In genomic region chr22:23525510-23525909, GRCh38 we compare ENCODE assay signal across 26 cellular contexts. TPM values are rescaled to one million over a fixed set of nuclear protein-coding genes. Genes with fewer than 3 reads are reported as not detected.
"Had no signal": no experiment of that assay in that cellular context is flagged by ENCODE, and none has a peak within 500 bp of the region (broad histone marks: within the 10 kb centered on the region; RNA-seq: fewer than 3 reads in every experiment).

No MANE protein-coding gene starts in this region.

- H3K4me1 Mint-ChIP-seq: activated naive CD8-positive, alpha-beta T cell treated with anti-CD3 and anti-CD28 coated beads, Interleukin-2, amount 10 ng/mL, durations not matched to agents 7 days and 5 days; central memory CD8-positive, alpha-beta T cell; stimulated activated effector memory CD8-positive, alpha-beta T cell treated with anti-CD3 and anti-CD28 coated beads, Interleukin-12 subunit alpha, Interleukin-12 subunit beta, amount 100 ng/mL, for 72 hours had no signal

- DNase-seq: activated CD4-positive, alpha-beta T cell treated with anti-CD3 and anti-CD28 coated beads, Interleukin-2, amount 10 ng/mL, durations not matched to agents 24 days and 14 days; activated CD4-positive, CD25-positive, alpha-beta regulatory T cell; activated CD8-positive, alpha-beta T cell treated with anti-CD3 and anti-CD28 coated beads for 36 hours; activated naive CD4-positive, alpha-beta T cell treated with Interleukin-2 at 50 U/mL for 16 hours; activated naive CD8-positive, alpha-beta T cell treated with anti-CD3 and anti-CD28 coated beads, Interleukin-2, amount 10 ng/mL, durations not matched to agents 7 days and 5 days; activated T-cell treated with anti-CD3 and anti-CD28 coated beads, Interleukin-2, amount 50 U/mL, for 24 hours; brain microvascular endothelial cell; effector CD4-positive, alpha-beta T cell; left ventricle myocardium inferior; naive thymus-derived CD8-positive, alpha-beta T cell; right lobe of liver; small intestine; stimulated activated CD4-positive, alpha-beta T cell treated with anti-CD3 and anti-CD28 coated beads, Interleukin-4, amount 100 ng/mL, for 24 hours; stomach; T1000; upper lobe of left lung had no signal

- H3K27ac Mint-ChIP-seq: activated CD4-positive, alpha-beta T cell treated with anti-CD3 and anti-CD28 coated beads, Interleukin-2, amount 10 ng/mL, durations not matched to agents 24 days and 14 days; activated CD8-positive, alpha-beta T cell treated with anti-CD3 and anti-CD28 coated beads for 36 hours; activated naive CD8-positive, alpha-beta T cell treated with anti-CD3 and anti-CD28 coated beads, Interleukin-2, amount 10 ng/mL, durations not matched to agents 7 days and 5 days; activated T-cell treated with anti-CD3 and anti-CD28 coated beads, Interleukin-2, amount 50 U/mL, for 24 hours; activated T-helper 2 cell treated with anti-CD3 and anti-CD28 coated beads, Interferon-gamma antibody, Interleukin-2, Interleukin-4, amounts not matched to agents 10 μg/mL and 5 μg/mL and 100 μg/mL, durations not matched to agents 14 hours and 24 hours and 36 hours; memory B cell; stimulated activated effector memory CD8-positive, alpha-beta T cell treated with anti-CD3 and anti-CD28 coated beads, Interleukin-12 subunit alpha, Interleukin-12 subunit beta, amount 100 ng/mL, for 72 hours had no signal

- H3K4me3 Mint-ChIP-seq: activated CD4-positive, alpha-beta T cell treated with anti-CD3 and anti-CD28 coated beads, Interleukin-2, amount 10 ng/mL, durations not matched to agents 24 days and 14 days; activated CD8-positive, alpha-beta T cell treated with anti-CD3 and anti-CD28 coated beads for 36 hours; activated naive CD8-positive, alpha-beta T cell treated with anti-CD3 and anti-CD28 coated beads, Interleukin-2, amount 10 ng/mL, durations not matched to agents 7 days and 5 days; activated T-cell treated with anti-CD3 and anti-CD28 coated beads, Interleukin-2, amount 50 U/mL, for 24 hours; central memory CD8-positive, alpha-beta T cell; memory B cell; naive thymus-derived CD8-positive, alpha-beta T cell; stimulated activated effector memory CD8-positive, alpha-beta T cell treated with anti-CD3 and anti-CD28 coated beads, Interleukin-12 subunit alpha, Interleukin-12 subunit beta, amount 100 ng/mL, for 72 hours had no signal

- H3K36me3 Mint-ChIP-seq: activated naive CD8-positive, alpha-beta T cell treated with anti-CD3 and anti-CD28 coated beads, Interleukin-2, amount 10 ng/mL, durations not matched to agents 7 days and 5 days; memory B cell; naive thymus-derived CD8-positive, alpha-beta T cell; stimulated activated effector memory CD8-positive, alpha-beta T cell treated with anti-CD3 and anti-CD28 coated beads, Interleukin-12 subunit alpha, Interleukin-12 subunit beta, amount 100 ng/mL, for 72 hours had no signal

- ATAC-seq: activated CD8-positive, alpha-beta T cell treated with anti-CD3 and anti-CD28 coated beads for 36 hours; naive thymus-derived CD8-positive, alpha-beta T cell; right lobe of liver; stimulated activated effector memory CD8-positive, alpha-beta T cell treated with anti-CD3 and anti-CD28 coated beads, Interleukin-12 subunit alpha, Interleukin-12 subunit beta, amount 100 ng/mL, for 72 hours had no signal

- FAIRE-seq: frontal cortex, small intestine had no signal

- H3K9me3 Mint-ChIP-seq: activated CD4-positive, alpha-beta T cell treated with anti-CD3 and anti-CD28 coated beads, Interleukin-2, amount 10 ng/mL, durations not matched to agents 24 days and 14 days; activated CD8-positive, alpha-beta T cell treated with anti-CD3 and anti-CD28 coated beads for 36 hours; activated naive CD8-positive, alpha-beta T cell treated with anti-CD3 and anti-CD28 coated beads, Interleukin-2, amount 10 ng/mL, durations not matched to agents 7 days and 5 days; activated T-cell treated with anti-CD3 and anti-CD28 coated beads, Interleukin-2, amount 50 U/mL, for 24 hours; activated T-helper 2 cell treated with anti-CD3 and anti-CD28 coated beads, Interferon-gamma antibody, Interleukin-2, Interleukin-4, amounts not matched to agents 10 μg/mL and 5 μg/mL and 100 μg/mL, durations not matched to agents 14 hours and 24 hours and 36 hours; central memory CD8-positive, alpha-beta T cell; memory B cell; naive thymus-derived CD8-positive, alpha-beta T cell; stimulated activated effector memory CD8-positive, alpha-beta T cell treated with anti-CD3 and anti-CD28 coated beads, Interleukin-12 subunit alpha, Interleukin-12 subunit beta, amount 100 ng/mL, for 72 hours had no signal

RNA-seq across cellular contexts. Expression of gene IGLL1, which starts 54.6 kb away (rescaled TPM):
- total RNA-seq: activated CD4-positive, alpha-beta T cell treated with anti-CD3 and anti-CD28 coated beads, Interleukin-2, amount 10 ng/mL, durations not matched to agents 24 days and 14 days; activated CD8-positive, alpha-beta T cell treated with anti-CD3 and anti-CD28 coated beads for 36 hours; activated naive CD8-positive, alpha-beta T cell treated with anti-CD3 and anti-CD28 coated beads, Interleukin-2, amount 10 ng/mL, durations not matched to agents 7 days and 5 days; frontal cortex; kidney epithelial cell; left ventricle myocardium inferior; naive thymus-derived CD8-positive, alpha-beta T cell; omental fat pad; pulmonary artery endothelial cell; right lobe of liver; T-helper 1 cell treated with Interleukin-12 subunit alpha and Interleukin-12 subunit beta and Interleukin-4 antibody, amounts not matched to agents 30 ng/mL and 1 ng/mL, for 36 hours; temporal lobe; upper lobe of left lung had no signal
